ENCODE assay signal across 6 cellular contexts in the genomic region with DNA sequence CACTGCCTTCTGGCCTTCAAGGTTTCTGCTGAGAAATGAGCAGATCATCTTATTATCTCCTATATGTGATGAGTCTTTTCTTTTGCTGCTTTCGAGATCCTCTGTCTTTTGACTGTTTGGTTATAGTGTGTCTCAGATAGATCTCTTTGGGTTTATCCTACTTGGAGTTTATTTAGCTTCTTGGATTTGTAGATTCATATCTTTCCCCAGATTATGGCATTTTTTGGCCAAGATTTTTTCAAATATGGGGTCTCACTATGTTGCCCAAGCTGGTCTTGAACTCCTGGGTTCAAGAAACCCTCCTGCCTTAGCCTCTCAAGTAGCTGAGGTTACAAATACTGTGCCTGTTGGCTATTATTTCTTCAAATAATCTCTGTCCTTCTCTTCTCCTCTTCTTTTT.
"Had no signal": no experiment of that assay in that cellular context is flagged by ENCODE, and none has a peak within 500 bp of the region (broad histone marks: within the 10 kb centered on the region; RNA-seq: fewer than 3 reads in every experiment).

No MANE protein-coding gene starts in this region.

- DNase-seq: GDM1, GF-D8 had no signal

- FAIRE-seq: GM12878, GM12891, GM12892, GM19239 had no signal

- H3K4me3 ChIP-seq: GM12878 had no signal

- ATAC-seq: GM12878 had no signal
